In genomic region chr21:41880153-41880552, GRCh38 we compare ENCODE assay signal across 8 cellular contexts. TPM values are rescaled to one million over a fixed set of nuclear protein-coding genes. Genes with fewer than 3 reads are reported as not detected.
DNase-seq lines count a peak whose midpoint lies in the region; ATAC-seq and TF ChIP-seq lines count a peak whose summit lies in the region.

No MANE protein-coding gene starts in this region.

- H3K9me3 Mint-ChIP-seq in activated naive CD4-positive, alpha-beta T cell treated with anti-CD3 and anti-CD28 coated beads, Interleukin-2, amount 50 U/mL, for 24 hours = no peaks in the 10 kb centered on the region
- H3K9me3 Mint-ChIP-seq in activated T-cell treated with anti-CD3 and anti-CD28 coated beads, Interleukin-2, amount 50 U/mL, for 72 hours = no peaks in the 10 kb centered on the region

- peak overlapping the region; percentile 87 for H3K4me3 Mint-ChIP-seq in activated naive CD4-positive, alpha-beta T cell treated with anti-CD3 and anti-CD28 coated beads, Interleukin-2, amount 50 U/mL, for 24 hours
- H3K4me3 Mint-ChIP-seq in activated T-cell treated with anti-CD3 and anti-CD28 coated beads, Interleukin-2, amount 50 U/mL, for 72 hours = peak overlapping the region; percentile 89

- no peak for ATAC-seq in activated T-cell treated with anti-CD3 and anti-CD28 coated beads, Interleukin-2, amount 50 U/mL, for 72 hours (replicated peaks in 1 of 2)
- no peak for ATAC-seq in left lung
- no peak for ATAC-seq in upper lobe of left lung (ENCODE audit: low FRiP score in 2 of 2)

- WGBS in upper lobe of left lung, 2 donors = 85 to 88% methylated on average over 9 of the region's 9 CpGs

- no peak for TF ChIP-seq EP300 in upper lobe of left lung (IDR thresholded peaks at IDR 0.05)

- TF ChIP-seq POLR2A in upper lobe of left lung (IDR thresholded peaks at IDR 0.05) = no peak

- H3K4me3 ChIP-seq in left lung (peak overlapping the region; percentile 64 to 67), upper lobe of left lung (peak overlapping the region in 3 of 4 donors; percentile 77 to 91 (median 79))

- TF ChIP-seq CTCF in left lung (IDR thresholded peaks at IDR 0.05) = no peak
- no peak for TF ChIP-seq CTCF in upper lobe of left lung (IDR thresholded peaks at IDR 0.05)

- H3K27ac Mint-ChIP-seq in activated naive CD4-positive, alpha-beta T cell treated with anti-CD3 and anti-CD28 coated beads, Interleukin-2, amount 50 U/mL, for 24 hours = no peak overlapping the region
- H3K27ac Mint-ChIP-seq in activated T-cell treated with anti-CD3 and anti-CD28 coated beads, Interleukin-2, amount 50 U/mL, for 72 hours = no peak overlapping the region

- H3K36me3 Mint-ChIP-seq in activated naive CD4-positive, alpha-beta T cell treated with anti-CD3 and anti-CD28 coated beads, Interleukin-2, amount 50 U/mL, for 24 hours = peaks cover 3% of the 10 kb centered on the region
- H3K36me3 Mint-ChIP-seq in activated T-cell treated with anti-CD3 and anti-CD28 coated beads, Interleukin-2, amount 50 U/mL, for 72 hours (ENCODE audit: insufficient read depth in 2 of 2) = peaks cover 1% of the 10 kb centered on the region in 2 donors

- no peak overlapping the region for H3K27ac ChIP-seq in left lung
- H3K27ac ChIP-seq in upper lobe of left lung = no peak overlapping the region

- DNase-seq in activated naive CD4-positive, alpha-beta T cell treated with anti-CD3 and anti-CD28 coated beads, Interleukin-2, amount 50 U/mL, for 16 hours = no peak
- DNase-seq in activated T-cell treated with anti-CD3 and anti-CD28 coated beads, Interleukin-2, amount 50 U/mL, for 72 hours = no peak
- no peak for DNase-seq in left lung
- no peak for DNase-seq in upper lobe of left lung
- DNase-seq in COR-L47 (lab: John Stamatoyannopoulos, UW) = no peak
- DNase-seq in NCI-H2029 treated with DMSO at 0.1 percent for 48 hours (lab: John Stamatoyannopoulos, UW) = no peak
- DNase-seq in foreskin melanocyte = no peak

- no peaks in the 10 kb centered on the region for H3K27me3 Mint-ChIP-seq in activated naive CD4-positive, alpha-beta T cell treated with anti-CD3 and anti-CD28 coated beads, Interleukin-2, amount 50 U/mL, for 24 hours
- H3K27me3 Mint-ChIP-seq in activated T-cell treated with anti-CD3 and anti-CD28 coated beads, Interleukin-2, amount 50 U/mL, for 72 hours (ENCODE audit: low read depth) = no peaks in the 10 kb centered on the region

- peaks cover 36% of the 10 kb centered on the region for H3K4me1 Mint-ChIP-seq in activated naive CD4-positive, alpha-beta T cell treated with anti-CD3 and anti-CD28 coated beads, Interleukin-2, amount 50 U/mL, for 24 hours
- H3K4me1 Mint-ChIP-seq in activated T-cell treated with anti-CD3 and anti-CD28 coated beads, Interleukin-2, amount 50 U/mL, for 72 hours (ENCODE audit: low read depth) = peaks cover 27% of the 10 kb centered on the region

- no peaks in the 10 kb centered on the region for H3K27me3 ChIP-seq in left lung
- no peaks in the 10 kb centered on the region for H3K27me3 ChIP-seq in upper lobe of left lung

- H3K4me1 ChIP-seq in left lung = peaks cover 0 to 11% of the 10 kb centered on the region in 2 donors
- peaks cover 10 to 26% (median 19%) of the 10 kb centered on the region in 4 donors for H3K4me1 ChIP-seq in upper lobe of left lung

- H3K36me3 ChIP-seq in left lung = no peaks in the 10 kb centered on the region
- no peaks in the 10 kb centered on the region for H3K36me3 ChIP-seq in upper lobe of left lung

- intact Hi-C loops in left lung (cut with DNase I) = no loop called here

- H3K9me3 ChIP-seq in left lung (no peaks in the 10 kb centered on the region), upper lobe of left lung (no peaks in the 10 kb centered on the region)

RNA-seq across cellular contexts. Expression of gene PRDM15, which starts 1.0 kb away (rescaled TPM):
- 10 to 100 TPM; 12.1 to 14.6 TPM for total RNA-seq in activated T-cell treated with anti-CD3 and anti-CD28 coated beads, Interleukin-2, amount 50 U/mL, for 72 hours
- total RNA-seq in left lung (1 to 10 TPM; 6.2 to 7.8 TPM), upper lobe of left lung (10 to 100 TPM in 2 of 6 donors, 1 to 10 TPM in 4; 5.3 to 31.4 (median 7.4) TPM)
